In genomic region chr11:57775474-57775873, GRCh38 we compare ENCODE assay signal across 10 cellular contexts. TPM values are rescaled to one million over a fixed set of nuclear protein-coding genes. Genes with fewer than 3 reads are reported as not detected.
A peak's percentile ranks its signal among the peaks of the same experiment; 100 is the strongest.
DNase-seq lines count a peak whose midpoint lies in the region; ATAC-seq, FAIRE-seq and TF ChIP-seq lines count a peak whose summit lies in the region.
"Had no signal": no experiment of that assay in that cellular context is flagged by ENCODE, and none has a peak within 500 bp of the region (broad histone marks: within the 10 kb centered on the region; RNA-seq: fewer than 3 reads in every experiment).

No MANE protein-coding gene starts in this region.

- TF ChIP-seq EP300 in H1 (IDR thresholded peaks at IDR 0.05; ENCODE audit: borderline replicate concordance in 1 of 2, low read depth in 2 of 2, low read length in 2 of 2) = no peak

- no peak overlapping the region for H2BK120ac ChIP-seq in H1 (replicated peaks; ENCODE audit: low read depth, low read length)

- 76% methylated on average over 5 of the region's 5 CpGs; no CpG with 5 or more reads in 1 of the 2 experiments for WGBS in H1 (ENCODE audit: extremely low coverage in 1 of 2, insufficient coverage in 1 of 2, insufficient read length in 1 of 2, insufficient replicate concordance in 2 of 2, low coverage in 1 of 2, low lambda C conversion rate in 2 of 2, missing lambda C conversion rate in 1 of 2), 2 experiments
- 28 to 31% methylated on average over 5 of the region's 5 CpGs for WGBS in thyroid gland, 2 donors

- H2BK20ac ChIP-seq in H1 (ENCODE audit: low read length) = no peak overlapping the region

- H3K23ac ChIP-seq in H1 (ENCODE audit: insufficient read length) = no peak overlapping the region

- no peak overlapping the region for H3K14ac ChIP-seq in H1 (ENCODE audit: insufficient read length)

- peaks cover 19% of the 10 kb centered on the region for H3K4me1 Mint-ChIP-seq in T-helper 2 cell treated with Interferon-gamma antibody and Interleukin-4, amounts not matched to agents 5 μg/mL and 100 μg/mL, for 36 hours (ENCODE audit: low read depth)

- H3K27ac ChIP-seq in RWPE2 (ENCODE audit: poor library complexity, severe bottlenecking) (peak overlapping the region; percentile 93), H1 (ENCODE audit: low read depth, low read length) (no peak overlapping the region), muscle layer of colon (ENCODE audit: low read depth, low read length) (peak overlapping the region; percentile 35), thyroid gland (peak overlapping the region; percentile 97 to 99 (median 99))

- no peak overlapping the region for H3K4me3 Mint-ChIP-seq in T-helper 2 cell treated with Interferon-gamma antibody and Interleukin-4, amounts not matched to agents 5 μg/mL and 100 μg/mL, for 36 hours

- H3K18ac ChIP-seq in H1 (ENCODE audit: extremely low read depth, low read length) = no peak overlapping the region

- H3K9me3 ChIP-seq in RWPE2 (ENCODE audit: severe bottlenecking) = no peaks in the 10 kb centered on the region
- no peaks in the 10 kb centered on the region for H3K9me3 ChIP-seq in H1 (ENCODE audit: insufficient read depth in 2 of 2, low read depth in 1 of 2, low read length in 1 of 2)
- H3K9me3 ChIP-seq in muscle layer of colon (ENCODE audit: low read length) = no peaks in the 10 kb centered on the region
- H3K9me3 ChIP-seq in thyroid gland = no peaks in the 10 kb centered on the region

- no peak overlapping the region for H3K9ac ChIP-seq in H1 (replicated peaks in 1 of 4; ENCODE audit: extremely low read depth in 1 of 4, low read depth in 3 of 4, low read length in 3 of 4)
- no peak overlapping the region for H3K9ac ChIP-seq in muscle layer of colon (ENCODE audit: low read length)

- no peak overlapping the region for H2BK5ac ChIP-seq in H1 (ENCODE audit: low read depth, low read length)

- H4K91ac ChIP-seq in H1 (replicated peaks; ENCODE audit: insufficient read length, low read length) = no peak overlapping the region

- CTCF ChIA-PET in H1 (lab: Charles Lee; ENCODE audit: partially characterized antibody) = interaction anchor here (0.7 to 9.6 kb wide), 7 partner anchors 10 to 273 kb away, joined by 3 to 86 read pairs (median 6); partner anchors contain the start of gene CTNND1

- 0 out of 2 replicates have a peak overlapping the region, but pooled peaks have one; percentile 25 for H2AK5ac ChIP-seq in H1 (ENCODE audit: low read depth, low read length)

- TF ChIP-seq POLR2A in H1 (IDR thresholded peaks at IDR 0.05; ENCODE audit: control extremely low read depth in 1 of 2, low read depth in 2 of 2, low read length in 2 of 2) = no peak
- no peak for TF ChIP-seq POLR2A in thyroid gland (IDR thresholded peaks at IDR 0.05)

- H3K9me3 Mint-ChIP-seq in T-helper 2 cell treated with Interferon-gamma antibody and Interleukin-4, amounts not matched to agents 5 μg/mL and 100 μg/mL, for 36 hours = no peaks in the 10 kb centered on the region

- H2BK12ac ChIP-seq in H1 (ENCODE audit: low read depth, low read length) = no peak overlapping the region; the same call in 1 of the 2 replicates

- no peak for TF ChIP-seq RAD21 in H1 (IDR thresholded peaks at IDR 0.05 in 1 of 2, conservative IDR thresholded peaks at IDR 0.05 in 1 of 2; ENCODE audit: low read depth in 2 of 2, low read length in 2 of 2)

- H3K36me3 ChIP-seq in RWPE2 (ENCODE audit: low read depth) (peaks cover 10% of the 10 kb centered on the region; the same call in 1 of the 2 replicates), H1 (ENCODE audit: control insufficient read depth in 2 of 4, insufficient read depth in 4 of 4, low read length in 3 of 4) (no peaks in the 10 kb centered on the region), muscle layer of colon (ENCODE audit: insufficient read depth, low read length) (peaks cover under 1% of the 10 kb centered on the region), thyroid gland (no peaks in the 10 kb centered on the region)

- H3K4me1 ChIP-seq in RWPE2 (ENCODE audit: insufficient read depth, poor library complexity, severe bottlenecking) (peaks cover 92% of the 10 kb centered on the region), H1 (replicated peaks in 1 of 4; ENCODE audit: control insufficient read depth in 3 of 4, insufficient read depth in 4 of 4, low read length in 3 of 4) (peaks cover 21 to 41% (median 31%) of the 10 kb centered on the region in 4 experiments), muscle layer of colon (ENCODE audit: insufficient read depth, low read length) (peaks cover 78% of the 10 kb centered on the region), thyroid gland (peaks cover 96 to 99% of the 10 kb centered on the region in 2 donors)

- no peaks in the 10 kb centered on the region for H3K27me3 ChIP-seq in RWPE2 (ENCODE audit: insufficient read depth, poor library complexity, severe bottlenecking)
- no peaks in the 10 kb centered on the region for H3K27me3 ChIP-seq in H1 (replicated peaks in 1 of 4; ENCODE audit: control insufficient read depth in 3 of 4, extremely low read depth in 1 of 4, insufficient read depth in 3 of 4, low read length in 3 of 4)
- H3K27me3 ChIP-seq in muscle layer of colon (ENCODE audit: control insufficient read depth in 1 of 2, insufficient read depth in 2 of 2, low read length in 2 of 2) = no peaks in the 10 kb centered on the region
- H3K27me3 ChIP-seq in thyroid gland = no peaks in the 10 kb centered on the region

- TF ChIP-seq CTCF in RWPE2 (IDR thresholded peaks at IDR 0.05; ENCODE audit: poor library complexity, severe bottlenecking) (no peak), H1 (IDR thresholded peaks at IDR 0.05; ENCODE audit: control extremely low read depth in 1 of 3, insufficient read depth in 1 of 3, low read depth in 1 of 3, low read length in 3 of 3) (no peak), thyroid gland (IDR thresholded peaks at IDR 0.05) (no peak)

- H3K27ac Mint-ChIP-seq in T-helper 2 cell treated with Interferon-gamma antibody and Interleukin-4, amounts not matched to agents 5 μg/mL and 100 μg/mL, for 36 hours = no peak overlapping the region

- intact Hi-C loops in thyroid gland (cut with DNase I) = no loop called here

- no peak overlapping the region for H4K5ac ChIP-seq in H1 (ENCODE audit: insufficient read length, low read depth, low read length)

- H2AFZ ChIP-seq in H1 (ENCODE audit: low read length) = no peak overlapping the region

- peaks cover 2% of the 10 kb centered on the region for H3K27me3 Mint-ChIP-seq in T-helper 2 cell treated with Interferon-gamma antibody and Interleukin-4, amounts not matched to agents 5 μg/mL and 100 μg/mL, for 36 hours (ENCODE audit: low read depth)

- peaks cover 5 to 23% of the 10 kb centered on the region in 2 experiments for H4K20me1 ChIP-seq in H1 (replicated peaks in 1 of 2; ENCODE audit: control insufficient read depth in 1 of 2, insufficient read depth in 2 of 2, low read length in 2 of 2)

- H3K79me1 ChIP-seq in H1 (ENCODE audit: low read depth, low read length) = peaks cover 8% of the 10 kb centered on the region

- no peaks in the 10 kb centered on the region; the same call in 1 of the 2 replicates for H3K23me2 ChIP-seq in H1 (ENCODE audit: low read depth, low read length)

- no peak for FAIRE-seq in H1 (lab: Jason Lieb, UNC)
- FAIRE-seq: colon had no signal

- H3K4me2 ChIP-seq in H1 (ENCODE audit: insufficient read depth in 1 of 2, low read depth in 2 of 2, low read length in 2 of 2) = peak overlapping the region; percentile 37 to 63; a peak in 2 of 4 replicates

- H2BK15ac ChIP-seq in H1 (ENCODE audit: low read length) = peak overlapping the region; percentile 1; the same call in 1 of the 2 replicates

- DNase-seq in RWPE2 (ENCODE audit: low spot score) (no peak), H1 (ENCODE audit: low read depth in 1 of 2, low spot score in 2 of 2) (no peak), thyroid gland (no peak), NCI-H526 treated with DMSO at 0.1 percent for 48 hours (lab: John Stamatoyannopoulos, UW) (no peak)
- DNase-seq in T-helper 2 cell treated with Interferon-gamma antibody and Interleukin-4, amounts not matched to agents 5 μg/mL and 100 μg/mL, for 36 hours (ENCODE audit: low spot score) = no peak
- DNase-seq: NCI-H1417; stimulated activated CD4-positive, alpha-beta T cell treated with anti-CD3 and anti-CD28 coated beads, Interleukin-2, amount 100 ng/mL, for 48 hours had no signal

- peaks cover 43 to 100% of the 10 kb centered on the region in 2 experiments for H3K79me2 ChIP-seq in H1 (ENCODE audit: control insufficient read depth in 1 of 2, insufficient read depth in 2 of 2, low read length in 2 of 2)

- H3K36me3 Mint-ChIP-seq in T-helper 2 cell treated with Interferon-gamma antibody and Interleukin-4, amounts not matched to agents 5 μg/mL and 100 μg/mL, for 36 hours (ENCODE audit: low read depth) = no peaks in the 10 kb centered on the region

- ATAC-seq in RWPE2 (ENCODE audit: low read depth) = no peak
- ATAC-seq in GM18867 (IDR thresholded peaks at IDR 0.05; ENCODE audit: unreplicated experiment) = no peak

- H4K8ac ChIP-seq in H1 (ENCODE audit: extremely low read depth, insufficient read depth, low read length) = no peak overlapping the region

- POLR2A ChIA-PET in H1 (lab: Charles Lee; ENCODE audit: partially characterized antibody) = interaction anchor here (0.6 to 14.4 kb wide), 8 partner anchors 12 to 136 kb away, joined by 3 to 329 read pairs (median 10); partner anchors contain the start of gene CTNND1

- no peak overlapping the region for H3K4ac ChIP-seq in H1 (replicated peaks; ENCODE audit: insufficient read length, low read depth, low read length)

- no peak overlapping the region for H3K56ac ChIP-seq in H1 (replicated peaks; ENCODE audit: insufficient read length, low read depth, low read length)

- H3K4me3 ChIP-seq in RWPE2 (ENCODE audit: severe bottlenecking) (no peak overlapping the region), H1 (ENCODE audit: extremely low read depth in 1 of 4, insufficient read depth in 2 of 4, low read depth in 3 of 4, low read length in 4 of 4) (peak overlapping the region in 1 of 4 experiments; percentile 11; a peak in 2 of 8 replicates), muscle layer of colon (ENCODE audit: low read depth in 1 of 2, low read length in 2 of 2) (peak overlapping the region in 1 of 2 donors; percentile 6), thyroid gland (replicated peaks in 1 of 3) (peak overlapping the region in 1 of 3 donors; percentile 16)

RNA-seq across cellular contexts. Expression of gene CTNND1, which starts 13.9 kb away (rescaled TPM):
- 164 and 167 TPM in 2 replicates for total RNA-seq in H1 (2021; fragmentation: NEBNext Ultra II Directional; extraction: Animal tissue kit (Norgen Biotek cat#: 25700))
- 91.9 and 97.8 TPM in 2 replicates for polyA plus RNA-seq in H1 (2011; rRNA removed)
- 119 TPM for polyA plus RNA-seq in H1 (2011; cell fraction: cytosol; rRNA removed)
- 203 TPM for polyA plus RNA-seq in H1 (2011; cell fraction: nucleus; rRNA removed)
- polyA plus RNA-seq in H1 (2012, experiment 1 of 2) = 98.0 to 128 TPM (median 110 TPM) in 4 replicates
- 19.8 TPM for polyA plus RNA-seq in H1 (2012, experiment 2 of 2)
- polyA plus RNA-seq in H1 (2013, experiment 1 of 2) = 77.4 TPM
- polyA plus RNA-seq in H1 (2013, experiment 2 of 2) = 75.8 TPM
- 479 and 501 TPM in 2 replicates for polyA minus RNA-seq in H1 (2011; rRNA and poly(A)+ RNA removed)
- 156 TPM for polyA minus RNA-seq in H1 (2011; cell fraction: cytosol; rRNA and poly(A)+ RNA removed)
- 148 TPM for polyA minus RNA-seq in H1 (2011; cell fraction: nucleus; rRNA and poly(A)+ RNA removed)
- total RNA-seq in thyroid gland = 100 to 1,000 TPM; 178 to 238 (median 202) TPM

RNA-seq across cellular contexts. Expression of gene BTBD18, which starts 23.9 kb away (rescaled TPM):
- not detected in 2 replicates for total RNA-seq in H1 (2021; fragmentation: NEBNext Ultra II Directional; extraction: Animal tissue kit (Norgen Biotek cat#: 25700))
- polyA plus RNA-seq in H1 (2011; rRNA removed) = 0.03 TPM in 2 replicates
- polyA plus RNA-seq in H1 (2011; cell fraction: cytosol; rRNA removed) = 0.03 TPM
- polyA plus RNA-seq in H1 (2011; cell fraction: nucleus; rRNA removed) = 0.07 TPM
- 0.10 to 0.19 TPM (median 0.14 TPM) in 4 replicates for polyA plus RNA-seq in H1 (2012, experiment 1 of 2)
- polyA plus RNA-seq in H1 (2012, experiment 2 of 2) = not detected
- polyA plus RNA-seq in H1 (2013, experiment 1 of 2) = 0.02 TPM
- polyA plus RNA-seq in H1 (2013, experiment 2 of 2) = 0.02 TPM
- polyA minus RNA-seq in H1 (2011; rRNA and poly(A)+ RNA removed) = 0.16 TPM in 1 of 2 replicates, not detected in the other
- not detected for polyA minus RNA-seq in H1 (2011; cell fraction: cytosol; rRNA and poly(A)+ RNA removed)
- not detected for polyA minus RNA-seq in H1 (2011; cell fraction: nucleus; rRNA and poly(A)+ RNA removed)
- total RNA-seq in thyroid gland = not detected

RNA-seq across cellular contexts. Expression of gene SELENOH, which starts 34.2 kb away (rescaled TPM):
- total RNA-seq in H1 (2021; fragmentation: NEBNext Ultra II Directional; extraction: Animal tissue kit (Norgen Biotek cat#: 25700)) = 242 and 243 TPM in 2 replicates
- polyA plus RNA-seq in H1 (2011; rRNA removed) = 264 and 326 TPM in 2 replicates
- polyA plus RNA-seq in H1 (2011; cell fraction: cytosol; rRNA removed) = 291 TPM
- 115 TPM for polyA plus RNA-seq in H1 (2011; cell fraction: nucleus; rRNA removed)
- polyA plus RNA-seq in H1 (2012, experiment 1 of 2) = 203 to 240 TPM (median 210 TPM) in 4 replicates
- 474 TPM for polyA plus RNA-seq in H1 (2012, experiment 2 of 2)
- polyA plus RNA-seq in H1 (2013, experiment 1 of 2) = 350 TPM
- 357 TPM for polyA plus RNA-seq in H1 (2013, experiment 2 of 2)
- 11.8 and 12.3 TPM in 2 replicates for polyA minus RNA-seq in H1 (2011; rRNA and poly(A)+ RNA removed)
- polyA minus RNA-seq in H1 (2011; cell fraction: cytosol; rRNA and poly(A)+ RNA removed) = 44.0 TPM
- 61.7 TPM for polyA minus RNA-seq in H1 (2011; cell fraction: nucleus; rRNA and poly(A)+ RNA removed)
- total RNA-seq in thyroid gland = 100 to 1,000 TPM; 130 to 271 (median 169) TPM
